12 cellular contexts compared by ENCODE assay signal in genomic region chr17:9162275-9162985, GRCh38.
DNase-seq lines count a peak whose midpoint lies in the region; TF ChIP-seq lines count a peak whose summit lies in the region.
"Had no signal": no experiment of that assay in that cellular context is flagged by ENCODE, and none has a peak within 500 bp of the region (broad histone marks: within the 10 kb centered on the region; RNA-seq: fewer than 3 reads in every experiment).

No MANE protein-coding gene starts in this region.

- H3K4me1 ChIP-seq in tibial nerve: peaks cover 0 to 20% (median 4%) of the 10 kb centered on the region in 4 donors

- no peaks in the 10 kb centered on the region for H3K27me3 Mint-ChIP-seq in glutamatergic neuron (ENCODE audit: unreplicated experiment)

- no peak for TF ChIP-seq POLR2A in tibial nerve (IDR thresholded peaks at IDR 0.05)

- no peaks in the 10 kb centered on the region for H3K27me3 ChIP-seq in tibial nerve

- peak overlapping the region in 2 of 4 donors; percentile 33 to 69 for H3K27ac ChIP-seq in tibial nerve

- H3K4me3 ChIP-seq in tibial nerve: no peak overlapping the region
- H3K4me3 ChIP-seq: mucosa of descending colon had no signal

- peak; percentile 20 for TF ChIP-seq CTCF in glutamatergic neuron (IDR thresholded peaks at IDR 0.05; ENCODE audit: partially characterized antibody, unreplicated experiment)
- no peak for TF ChIP-seq CTCF in tibial nerve (IDR thresholded peaks at IDR 0.05)

- no peak for TF ChIP-seq EP300 in tibial nerve (IDR thresholded peaks at IDR 0.05)

- peaks cover 3% of the 10 kb centered on the region for H3K4me1 Mint-ChIP-seq in glutamatergic neuron (ENCODE audit: low read depth, unreplicated experiment)

- H3K9me3 ChIP-seq in tibial nerve: peaks cover 0 to 16% (median 0%) of the 10 kb centered on the region in 4 donors
- H3K9me3 ChIP-seq: mucosa of descending colon had no signal

- no peaks in the 10 kb centered on the region for H3K36me3 ChIP-seq in tibial nerve

- peaks cover 17% of the 10 kb centered on the region for H3K9me3 Mint-ChIP-seq in glutamatergic neuron (ENCODE audit: unreplicated experiment)

- H3K36me3 Mint-ChIP-seq in glutamatergic neuron (ENCODE audit: unreplicated experiment): no peaks in the 10 kb centered on the region

- WGBS in tibial nerve, 2 donors: 81 to 86% methylated on average over 31 of the region's 31 CpGs

- peak overlapping the region; percentile 20 for H3K4me3 Mint-ChIP-seq in glutamatergic neuron (ENCODE audit: unreplicated experiment)

- peak; percentile 13 for DNase-seq in NCI-H1105 treated with DMSO at 0.1 percent for 48 hours (lab: John Stamatoyannopoulos, UW)
- no peak for DNase-seq in NCI-H1105 (lab: John Stamatoyannopoulos, UW)
- peak; percentile 73 for DNase-seq in NCI-H526 treated with DMSO at 0.1 percent for 48 hours (lab: John Stamatoyannopoulos, UW)
- DNase-seq in glutamatergic neuron: peak; percentile 43
- DNase-seq in tibial nerve (ENCODE audit: low spot score in 2 of 2): peak; percentile 8 to 20
- DNase-seq in kidney tubule cell (ENCODE audit: low spot score): no peak
- DNase-seq in activated effector memory CD4-positive, alpha-beta T cell treated with anti-CD3 and anti-CD28 coated beads, Interleukin-2, amount 50 U/mL, for 16 hours: no peak
- no peak for DNase-seq in EL
- DNase-seq: activated CD4-positive, alpha-beta T cell treated with anti-CD3 and anti-CD28 coated beads for 4 hours; activated naive CD4-positive, alpha-beta T cell treated with Interleukin-2 at 50 U/mL for 16 hours; mucosa of descending colon; NCI-H1417 had no signal

- H3K27ac Mint-ChIP-seq in glutamatergic neuron (ENCODE audit: unreplicated experiment): no peak overlapping the region

Comparison
In these comparisons a context has a peak if more than half of its experiments do, and no peak if none do; other contexts are left out.
1. DNase-seq: peak in NCI-H1105 treated with DMSO at 0.1 percent for 48 hours (single experiment), NCI-H526 treated with DMSO at 0.1 percent for 48 hours (single experiment), glutamatergic neuron (single experiment) and tibial nerve (2 of 2); none in NCI-H1105 (single experiment), kidney tubule cell (single experiment), activated effector memory CD4-positive, alpha-beta T cell treated with anti-CD3 and anti-CD28 coated beads, Interleukin-2, amount 50 U/mL, for 16 hours (single experiment) and EL (single experiment).